11 cellular contexts compared by ENCODE assay signal in genomic region chr5:93164690-93165089, GRCh38.
A peak's percentile ranks its signal among the peaks of the same experiment; 100 is the strongest.
DNase-seq lines count a peak whose midpoint lies in the region; ATAC-seq and TF ChIP-seq lines count a peak whose summit lies in the region.
"Had no signal": no experiment of that assay in that cellular context is flagged by ENCODE, and none has a peak within 500 bp of the region (broad histone marks: within the 10 kb centered on the region; RNA-seq: fewer than 3 reads in every experiment).

No MANE protein-coding gene starts in this region.

- H3K36me3 ChIP-seq in BJ (ENCODE audit: control insufficient read depth, insufficient read depth, low read length): no peaks in the 10 kb centered on the region
- H3K36me3 ChIP-seq: gastrocnemius medialis had no signal

- POLR2A ChIA-PET in BJ (lab: Charles Lee): no interaction called here

- H3K9me3 Mint-ChIP-seq in activated T-helper 1 cell treated with anti-CD3 and anti-CD28 coated beads, Interleukin-12 subunit alpha, Interleukin-12 subunit beta, Interleukin-2, Interleukin-4 antibody, amounts not matched to agents 30 ng/mL and 10 ng/mL and 1 ng/mL, durations not matched to agents 14 hours and 24 hours and 36 hours: peaks cover 4% of the 10 kb centered on the region

- H3K4me1 Mint-ChIP-seq in activated T-helper 1 cell treated with anti-CD3 and anti-CD28 coated beads, Interleukin-12 subunit alpha, Interleukin-12 subunit beta, Interleukin-2, Interleukin-4 antibody, amounts not matched to agents 30 ng/mL and 10 ng/mL and 1 ng/mL, durations not matched to agents 14 hours and 24 hours and 36 hours (ENCODE audit: low read depth): no peaks in the 10 kb centered on the region

- H3K4me3 Mint-ChIP-seq in activated T-helper 1 cell treated with anti-CD3 and anti-CD28 coated beads, Interleukin-12 subunit alpha, Interleukin-12 subunit beta, Interleukin-2, Interleukin-4 antibody, amounts not matched to agents 30 ng/mL and 10 ng/mL and 1 ng/mL, durations not matched to agents 14 hours and 24 hours and 36 hours: no peak overlapping the region
- H3K4me3 Mint-ChIP-seq: H9 had no signal

- no peaks in the 10 kb centered on the region for H3K27me3 ChIP-seq in BJ (ENCODE audit: control insufficient read depth, insufficient read depth, low read length)
- H3K27me3 ChIP-seq: gastrocnemius medialis had no signal

- TF ChIP-seq CTCF in BJ (IDR thresholded peaks at IDR 0.05; ENCODE audit: insufficient read depth, low read depth, low read length): no peak
- no peak for TF ChIP-seq CTCF in LNCaP clone FGC (IDR thresholded peaks at IDR 0.05; ENCODE audit: control insufficient read depth, extremely low read depth, insufficient read depth)
- no peak for TF ChIP-seq CTCF in cardiac fibroblast (IDR thresholded peaks at IDR 0.05; ENCODE audit: low read depth, low read length)

- CTCF ChIA-PET in BJ (lab: Yijun Ruan, JAX): interaction anchor here (0.7 to 1.3 kb wide), 3 partner anchors 10 to 419 kb away, joined by 3 to 5 read pairs (median 3); partner anchors contain the start of gene NR2F1

- H3K4me3 ChIP-seq in BJ (ENCODE audit: low read depth, low read length) (no peak overlapping the region), LNCaP clone FGC (ENCODE audit: low read depth, low read length) (no peak overlapping the region), cardiac fibroblast (replicated peaks in 1 of 2; ENCODE audit: low read depth in 2 of 2, low read length in 2 of 2) (no peak overlapping the region)
- H3K4me3 ChIP-seq: gastrocnemius medialis had no signal

- DNase-seq in BJ (ENCODE audit: low read depth) (peak; percentile 26), LNCaP clone FGC (ENCODE audit: low read depth) (peak; percentile 87), cardiac fibroblast (ENCODE audit: low read depth in 2 of 2) (peak; percentile 94 to 95), myocyte (ENCODE audit: low read depth) (peak; percentile 79), posterior vena cava (ENCODE audit: low spot score) (no peak), NCI-H146 treated with DMSO at 0.1 percent for 48 hours (lab: John Stamatoyannopoulos, UW; ENCODE audit: unreplicated experiment) (no peak)
- DNase-seq in activated T-helper 1 cell treated with anti-CD3 and anti-CD28 coated beads, Interleukin-12 subunit alpha, Interleukin-12 subunit beta, Interleukin-2, Interleukin-4 antibody, amounts not matched to agents 30 ng/mL and 10 ng/mL and 1 ng/mL, durations not matched to agents 14 hours and 24 hours and 36 hours (ENCODE audit: low spot score): no peak
- DNase-seq: aorta, gastrocnemius medialis, H9 had no signal

- no peak overlapping the region for H3K27ac Mint-ChIP-seq in activated T-helper 1 cell treated with anti-CD3 and anti-CD28 coated beads, Interleukin-12 subunit alpha, Interleukin-12 subunit beta, Interleukin-2, Interleukin-4 antibody, amounts not matched to agents 30 ng/mL and 10 ng/mL and 1 ng/mL, durations not matched to agents 14 hours and 24 hours and 36 hours

- ATAC-seq in GM18861 (IDR thresholded peaks at IDR 0.05; ENCODE audit: unreplicated experiment): no peak
- ATAC-seq: gastrocnemius medialis had no signal

- H3K36me3 Mint-ChIP-seq in activated T-helper 1 cell treated with anti-CD3 and anti-CD28 coated beads, Interleukin-12 subunit alpha, Interleukin-12 subunit beta, Interleukin-2, Interleukin-4 antibody, amounts not matched to agents 30 ng/mL and 10 ng/mL and 1 ng/mL, durations not matched to agents 14 hours and 24 hours and 36 hours (ENCODE audit: low read depth): no peaks in the 10 kb centered on the region

- H3K27me3 Mint-ChIP-seq in activated T-helper 1 cell treated with anti-CD3 and anti-CD28 coated beads, Interleukin-12 subunit alpha, Interleukin-12 subunit beta, Interleukin-2, Interleukin-4 antibody, amounts not matched to agents 30 ng/mL and 10 ng/mL and 1 ng/mL, durations not matched to agents 14 hours and 24 hours and 36 hours (ENCODE audit: insufficient read depth): no peaks in the 10 kb centered on the region

- intact Hi-C loops in activated T-helper 1 cell treated with anti-CD3 and anti-CD28 coated beads, Interleukin-12 subunit alpha, Interleukin-12 subunit beta, Interleukin-2, Interleukin-4 antibody, amounts not matched to agents 30 ng/mL and 10 ng/mL and 1 ng/mL, durations not matched to agents 14 hours and 24 hours and 36 hours (cut with micrococcal nuclease): no loop called here
- intact Hi-C loops in posterior vena cava (cut with DNase I): no loop called here

Comparison
In these comparisons a context has a peak if more than half of its experiments do, and no peak if none do; other contexts are left out.
1. DNase-seq: peak in BJ (single experiment), LNCaP clone FGC (single experiment), cardiac fibroblast (2 of 2) and myocyte (single experiment); none in activated T-helper 1 cell treated with anti-CD3 and anti-CD28 coated beads, Interleukin-12 subunit alpha, Interleukin-12 subunit beta, Interleukin-2, Interleukin-4 antibody, amounts not matched to agents 30 ng/mL and 10 ng/mL and 1 ng/mL, durations not matched to agents 14 hours and 24 hours and 36 hours (single experiment), posterior vena cava (single experiment) and NCI-H146 treated with DMSO at 0.1 percent for 48 hours (single experiment).